Comparison of ENCODE assay signal across 1 cellular context in genomic region chr5:143133721-143134120, GRCh38.
TF ChIP-seq lines count a peak whose summit lies in the region.

No MANE protein-coding gene starts in this region.

TF ChIP-seq in GM23338, 12 proteins besides CTCF, POLR2A, EP300 and RAD21 (continued from another document):
- TF ChIP-seq REST (IDR thresholded peaks at IDR 0.05; ENCODE audit: unreplicated experiment): no peak
- no peak for TF ChIP-seq EZH2phosphoT487 (IDR thresholded peaks at IDR 0.05; ENCODE audit: unreplicated experiment)
- TF ChIP-seq ZNF462 (CRISPR knock-in tag; IDR thresholded peaks at IDR 0.05): no peak
- no peak for TF ChIP-seq JUNB (IDR thresholded peaks at IDR 0.05; ENCODE audit: unreplicated experiment)
- TF ChIP-seq POLR2AphosphoS5 (IDR thresholded peaks at IDR 0.05; ENCODE audit: low read depth): no peak
- TF ChIP-seq NANOG (IDR thresholded peaks at IDR 0.05; ENCODE audit: borderline replicate concordance): no peak
- no peak for TF ChIP-seq ETS1 (IDR thresholded peaks at IDR 0.05)
- no peak for TF ChIP-seq ZNF114 (CRISPR knock-in tag; IDR thresholded peaks at IDR 0.05)
- TF ChIP-seq STAT1 (IDR thresholded peaks at IDR 0.05; ENCODE audit: unreplicated experiment): no peak
- no peak for TF ChIP-seq EZH2 (IDR thresholded peaks at IDR 0.05; ENCODE audit: low read depth, unreplicated experiment)
TF ChIP-seq in GM23338: peak in this region for 0.
